Comparison of ENCODE assay signal across 1 cellular context in the genomic region with DNA sequence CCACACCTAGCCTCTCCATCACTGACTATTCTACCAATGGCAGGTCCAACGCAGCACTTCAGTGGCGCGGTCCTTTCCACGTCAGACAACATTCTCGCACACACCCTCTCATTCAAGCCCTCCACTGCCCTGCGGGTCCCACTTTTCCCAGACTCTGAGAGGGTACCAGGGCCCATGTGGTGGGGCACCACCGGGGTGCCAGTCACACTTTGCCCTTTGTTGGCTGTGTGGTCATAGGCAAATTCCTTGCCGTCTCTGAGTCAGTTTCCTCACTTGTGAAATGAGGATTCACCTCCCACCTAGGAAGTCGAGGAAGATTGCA.
TF ChIP-seq lines count a peak whose summit lies in the region.

No MANE protein-coding gene starts in this region.

TF ChIP-seq in H1, 55 proteins besides CTCF, POLR2A, EP300 and RAD21:
- TF ChIP-seq CTBP2 (IDR thresholded peaks at IDR 0.05; ENCODE audit: borderline replicate concordance, insufficient read depth, insufficient read length, low read length): no peak
- TF ChIP-seq ZNF274 (IDR thresholded peaks at IDR 0.05; ENCODE audit: borderline replicate concordance, extremely low read depth, low read length): no peak
- no peak for TF ChIP-seq BRCA1 (IDR thresholded peaks at IDR 0.05; ENCODE audit: low read depth, low read length)
- no peak for TF ChIP-seq CBX8 (IDR thresholded peaks at IDR 0.05; ENCODE audit: borderline replicate concordance, low read depth, low read length)
- no peak for TF ChIP-seq EGR1 (IDR thresholded peaks at IDR 0.05; ENCODE audit: borderline replicate concordance, low read depth, low read length)
TF ChIP-seq in H1: peak in this region for 0.
